ENCODE assay signal across 8 cellular contexts in the genomic region with DNA sequence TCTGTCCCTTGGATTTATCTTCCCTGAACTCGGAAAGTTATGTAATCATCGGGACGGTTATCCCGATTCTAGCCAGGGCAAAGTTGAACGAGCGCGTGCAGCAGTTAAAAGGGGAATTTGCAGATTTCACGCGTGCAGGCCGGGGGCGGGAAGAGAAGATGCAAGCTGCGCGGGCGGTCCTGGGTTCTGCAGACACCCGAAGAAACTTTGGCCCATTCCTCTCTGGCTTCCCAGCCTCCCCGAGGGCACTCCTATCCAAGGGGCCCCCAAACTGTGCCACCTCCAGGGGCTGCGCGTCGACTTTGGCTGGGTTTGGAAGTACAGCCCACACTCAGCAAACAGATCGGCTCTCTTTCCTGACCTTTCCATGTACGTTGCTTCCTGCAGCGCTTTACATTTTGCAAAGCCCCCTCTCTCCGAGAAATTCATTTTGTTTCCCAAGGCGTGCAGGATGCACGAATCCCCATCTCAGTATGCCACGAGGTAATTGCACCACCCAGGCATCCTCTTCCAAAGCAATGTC. TPM values are rescaled to one million over a fixed set of nuclear protein-coding genes. Genes with fewer than 3 reads are reported as not detected.
A peak's percentile ranks its signal among the peaks of the same experiment; 100 is the strongest.
DNase-seq lines count a peak whose midpoint lies in the region; ATAC-seq, FAIRE-seq and TF ChIP-seq lines count a peak whose summit lies in the region.

No MANE protein-coding gene starts in this region.

- intact Hi-C loops in left colon (cut with DNase I, micrococcal nuclease) = no loop called here

- peak overlapping the region; percentile 99 to 100 (median 100) for H3K4me3 Mint-ChIP-seq in CD8-positive, alpha-beta memory T cell
- peak overlapping the region; percentile 94 for H3K4me3 Mint-ChIP-seq in stimulated activated effector memory CD8-positive, alpha-beta T cell treated with anti-CD3 and anti-CD28 coated beads, Interleukin-12 subunit alpha, Interleukin-12 subunit beta, amount 100 ng/mL, for 72 hours

- H4K20me1 ChIP-seq in Loucy (ENCODE audit: insufficient read depth, low read length, poor library complexity, severe bottlenecking) = peaks cover 36% of the 10 kb centered on the region

- H3K4me1 ChIP-seq in CD8-positive, alpha-beta memory T cell (ENCODE audit: insufficient read depth, low read length) = peaks cover 23% of the 10 kb centered on the region
- peaks cover 35% of the 10 kb centered on the region for H3K4me1 ChIP-seq in Loucy (ENCODE audit: insufficient read depth, low read length, poor library complexity, severe bottlenecking)

- no peak overlapping the region for H3K27ac ChIP-seq in CD8-positive, alpha-beta memory T cell (ENCODE audit: low read depth, low read length)
- no peak overlapping the region for H3K27ac ChIP-seq in brain microvascular endothelial cell

- peak overlapping the region in 7 of 8 donors; percentile 68 to 96 (median 93) for H3K27ac Mint-ChIP-seq in CD8-positive, alpha-beta memory T cell
- H3K27ac Mint-ChIP-seq in stimulated activated effector memory CD8-positive, alpha-beta T cell treated with anti-CD3 and anti-CD28 coated beads, Interleukin-12 subunit alpha, Interleukin-12 subunit beta, amount 100 ng/mL, for 72 hours = peak overlapping the region; percentile 98

- peak overlapping the region; percentile 80 for H3K4me2 ChIP-seq in Loucy (ENCODE audit: low read depth, low read length, poor library complexity, severe bottlenecking)

- no peak for FAIRE-seq in urothelium cell line (lab: Jason Lieb, UNC)

- H3K27me3 ChIP-seq in CD8-positive, alpha-beta memory T cell (ENCODE audit: insufficient read depth, low read length, poor library complexity, severe bottlenecking) = no peaks in the 10 kb centered on the region
- peaks cover 7% of the 10 kb centered on the region for H3K27me3 ChIP-seq in Loucy (ENCODE audit: insufficient read depth, low read length, poor library complexity, severe bottlenecking)
- H3K27me3 ChIP-seq in brain microvascular endothelial cell (replicated peaks) = no peaks in the 10 kb centered on the region

- peak; percentile 41 for ATAC-seq in left colon
- ATAC-seq in stimulated activated effector memory CD8-positive, alpha-beta T cell treated with anti-CD3 and anti-CD28 coated beads, Interleukin-12 subunit alpha, Interleukin-12 subunit beta, amount 100 ng/mL, for 72 hours = no peak
- no peak for ATAC-seq in HG03457 (IDR thresholded peaks at IDR 0.05; ENCODE audit: unreplicated experiment)

- peaks cover 51% of the 10 kb centered on the region for H3K79me2 ChIP-seq in Loucy (ENCODE audit: insufficient read depth, low read length)

- POLR2A ChIA-PET in CD8-positive, alpha-beta memory T cell (lab: Charles Lee) = interaction anchor here (0.7 to 0.9 kb wide), 2 partner anchors 243 to 275 kb away, joined by 3 to 4 read pairs; a partner anchor contains a TSS

- H3K4me3 ChIP-seq in CD8-positive, alpha-beta memory T cell (ENCODE audit: low read length) = peak overlapping the region; percentile 72
- H3K4me3 ChIP-seq in Loucy (ENCODE audit: low read length, poor library complexity, severe bottlenecking) (peak overlapping the region; percentile 74), brain microvascular endothelial cell (ENCODE audit: low read depth, low read length) (peak overlapping the region; percentile 75)

- no peak for DNase-seq in CD8-positive, alpha-beta memory T cell
- no peak for DNase-seq in brain microvascular endothelial cell
- peak; percentile 71 for DNase-seq in left colon
- DNase-seq in stimulated activated effector memory CD8-positive, alpha-beta T cell treated with anti-CD3 and anti-CD28 coated beads, Interleukin-12 subunit alpha, Interleukin-12 subunit beta, amount 100 ng/mL, for 72 hours (ENCODE audit: low spot score in 2 of 2) = no peak
- DNase-seq in urothelium cell line (ENCODE audit: low spot score) = no peak
- DNase-seq in DMS153 treated with DMSO at 0.1 percent for 48 hours (lab: John Stamatoyannopoulos, UW; ENCODE audit: unreplicated experiment) = no peak

- no peaks in the 10 kb centered on the region for H3K9me3 ChIP-seq in CD8-positive, alpha-beta memory T cell (ENCODE audit: low read length)
- H3K9me3 ChIP-seq in Loucy (ENCODE audit: insufficient read depth, low read depth, low read length) = no peaks in the 10 kb centered on the region

- in situ Hi-C loops in brain microvascular endothelial cell (cut with HindIII; ENCODE audit: low pct_ligation_motif_present, low sequenced_read_pairs) = no loop called here

- H3K9ac ChIP-seq in Loucy (ENCODE audit: low read depth, low read length, poor library complexity, severe bottlenecking) = peak overlapping the region; percentile 96

- H3K27me3 Mint-ChIP-seq in CD8-positive, alpha-beta memory T cell = peaks cover 0 to 6% of the 10 kb centered on the region in 2 donors

- H3K36me3 ChIP-seq in CD8-positive, alpha-beta memory T cell (ENCODE audit: insufficient read depth, low read length) = no peaks in the 10 kb centered on the region
- H3K36me3 ChIP-seq in Loucy (ENCODE audit: insufficient read depth, low read length) (no peaks in the 10 kb centered on the region), brain microvascular endothelial cell (replicated peaks) (no peaks in the 10 kb centered on the region)

- H2AFZ ChIP-seq in Loucy (ENCODE audit: low read length) = peak overlapping the region; percentile 89

- TF ChIP-seq CTCF in Loucy (conservative IDR thresholded peaks at IDR 0.05; ENCODE audit: low read length) (no peak), brain microvascular endothelial cell (IDR thresholded peaks at IDR 0.05; ENCODE audit: low read depth, low read length, missing control alignments) (no peak)

- H3K9me3 Mint-ChIP-seq in CD8-positive, alpha-beta memory T cell = no peaks in the 10 kb centered on the region
- H3K9me3 Mint-ChIP-seq in stimulated activated effector memory CD8-positive, alpha-beta T cell treated with anti-CD3 and anti-CD28 coated beads, Interleukin-12 subunit alpha, Interleukin-12 subunit beta, amount 100 ng/mL, for 72 hours = no peaks in the 10 kb centered on the region

- no peaks in the 10 kb centered on the region for H3K9me2 ChIP-seq in Loucy (replicated peaks; ENCODE audit: low read depth, low read length)

- H3F3A ChIP-seq in Loucy (ENCODE audit: low read depth) = no peaks in the 10 kb centered on the region

- H3K4me1 Mint-ChIP-seq in CD8-positive, alpha-beta memory T cell = peaks cover 27 to 43% (median 40%) of the 10 kb centered on the region in 3 donors
- peaks cover 33% of the 10 kb centered on the region for H3K4me1 Mint-ChIP-seq in stimulated activated effector memory CD8-positive, alpha-beta T cell treated with anti-CD3 and anti-CD28 coated beads, Interleukin-12 subunit alpha, Interleukin-12 subunit beta, amount 100 ng/mL, for 72 hours

- H3K36me3 Mint-ChIP-seq in CD8-positive, alpha-beta memory T cell = peaks cover 0 to 14% (median 2%) of the 10 kb centered on the region in 3 donors
- peaks cover 44% of the 10 kb centered on the region for H3K36me3 Mint-ChIP-seq in stimulated activated effector memory CD8-positive, alpha-beta T cell treated with anti-CD3 and anti-CD28 coated beads, Interleukin-12 subunit alpha, Interleukin-12 subunit beta, amount 100 ng/mL, for 72 hours

- CTCF ChIA-PET in CD8-positive, alpha-beta memory T cell (lab: Charles Lee) = no interaction called here

RNA-seq across cellular contexts. Expression of a gene that starts 0.9 kb away (rescaled TPM):
- 100 to 1,000 TPM; 242 to 249 TPM for total RNA-seq in CD8-positive, alpha-beta memory T cell
- 130 TPM for polyA plus RNA-seq in CD8-positive, alpha-beta memory T cell
- 100 to 1,000 TPM; 165 to 178 TPM for total RNA-seq in left colon

RNA-seq across cellular contexts. Expression of a gene that starts 54.7 kb away (rescaled TPM):
- total RNA-seq in CD8-positive, alpha-beta memory T cell = 10 to 100 TPM; 18.5 to 20.2 TPM
- 17.6 TPM for polyA plus RNA-seq in CD8-positive, alpha-beta memory T cell
- 1 to 10 TPM; 1.4 to 3.0 TPM for total RNA-seq in left colon

Comparison
In these comparisons a context has a peak if more than half of its experiments do, and no peak if none do; other contexts are left out.
1. DNase-seq: peak in left colon (2 of 2); none in CD8-positive, alpha-beta memory T cell (0 of 5), brain microvascular endothelial cell (single experiment), stimulated activated effector memory CD8-positive, alpha-beta T cell treated with anti-CD3 and anti-CD28 coated beads, Interleukin-12 subunit alpha, Interleukin-12 subunit beta, amount 100 ng/mL, for 72 hours (0 of 2), urothelium cell line (single experiment) and DMS153 treated with DMSO at 0.1 percent for 48 hours (single experiment).
2. RNA of a gene that starts 54.7 kb away (total RNA-seq): 18.5 to 20.2 TPM in CD8-positive, alpha-beta memory T cell; 1.4 to 3.0 TPM in left colon; every median in the first group is over 4 times any median in the second.
3. Peak in every context shown above with its lines, with median percentiles within 50 percentile points of each other: H3K4me3 ChIP-seq.